In genomic region chr19:41341669-41342490, GRCh38 we compare ENCODE assay signal across 13 cellular contexts. TPM values are rescaled to one million over a fixed set of nuclear protein-coding genes. Genes with fewer than 3 reads are reported as not detected.
DNase-seq lines count a peak whose midpoint lies in the region; ATAC-seq, FAIRE-seq and TF ChIP-seq lines count a peak whose summit lies in the region.
"Had no signal": no experiment of that assay in that cellular context is flagged by ENCODE, and none has a peak within 500 bp of the region (broad histone marks: within the 10 kb centered on the region; RNA-seq: fewer than 3 reads in every experiment).

No MANE protein-coding gene starts in this region.

- 98% methylated on average over 16 of the region's 20 CpGs for WGBS in SK-N-SH (ENCODE audit: low lambda C conversion rate)
- 51 to 59% methylated on average over 20 of the region's 20 CpGs for WGBS in pancreas, 2 donors

- H3K27ac ChIP-seq in SK-N-SH (ENCODE audit: low read depth in 2 of 2, low read length in 1 of 2): no peak overlapping the region
- H3K27ac ChIP-seq in pancreas: no peak overlapping the region
- H3K27ac ChIP-seq: esophagus muscularis mucosa had no signal

- TF ChIP-seq EP300 in SK-N-SH (IDR thresholded peaks at IDR 0.05; ENCODE audit: borderline replicate concordance in 1 of 2, low read depth in 1 of 2, low read length in 1 of 2): no peak

- FAIRE-seq in pancreas (lab: Jason Lieb, UNC) (no peak), RCC 7860 (lab: Jason Lieb, UNC) (no peak)
- FAIRE-seq: astrocyte, islet of Langerhans had no signal

- H3K9me2 ChIP-seq in SK-N-SH: no peaks in the 10 kb centered on the region

- peaks cover 96% of the 10 kb centered on the region for H3K36me3 Mint-ChIP-seq in central memory CD8-positive, alpha-beta T cell (ENCODE audit: insufficient read depth)

- H3K9me3 ChIP-seq in SK-N-SH (no peaks in the 10 kb centered on the region), pancreas (no peaks in the 10 kb centered on the region)
- H3K9me3 ChIP-seq: esophagus muscularis mucosa had no signal

- H2AFZ ChIP-seq in SK-N-SH (ENCODE audit: low read depth): no peak overlapping the region

- CTCF ChIA-PET in SK-N-SH (lab: Yijun Ruan, JAX) (interaction anchor here (0.6 to 1.8 kb wide), 3 partner anchors 11 to 20 kb away, joined by 3 to 6 read pairs (median 3); no protein-coding TSS in a partner anchor), HEK293T (lab: Yijun Ruan, JAX) (no interaction called here)

- no peak overlapping the region for H3K9ac ChIP-seq in SK-N-SH

- H3K27me3 Mint-ChIP-seq in central memory CD8-positive, alpha-beta T cell: no peaks in the 10 kb centered on the region

- peak overlapping the region; percentile 90 for H3K27ac Mint-ChIP-seq in central memory CD8-positive, alpha-beta T cell (ENCODE audit: low read depth)

- no peaks in the 10 kb centered on the region for H3K9me3 Mint-ChIP-seq in central memory CD8-positive, alpha-beta T cell

- H3K36me3 ChIP-seq in SK-N-SH (replicated peaks in 1 of 2; ENCODE audit: control insufficient read depth in 1 of 2, insufficient read depth in 2 of 2, low read length in 1 of 2) (peaks cover 9 to 76% of the 10 kb centered on the region in 2 experiments), pancreas (no peaks in the 10 kb centered on the region)

- intact Hi-C loops in pancreas (cut with DNase I): no loop called here

- TF ChIP-seq CTCF in SK-N-SH (IDR thresholded peaks at IDR 0.05) (no peak), pancreas (IDR thresholded peaks at IDR 0.05) (peak in 1 of 4 donors; percentile 23)

- ATAC-seq in SK-N-SH treated with all-trans-retinoic acid at 6 μM for 48 hours: no peak
- peak; percentile 20 for ATAC-seq in central memory CD8-positive, alpha-beta T cell (replicated peaks; ENCODE audit: extremely low read depth, poor library complexity, severe bottlenecking)
- ATAC-seq in pancreas: peak; percentile 80 to 98 (median 96)
- ATAC-seq: activated CD4-positive, CD25-positive, alpha-beta regulatory T cell treated with anti-CD3 and anti-CD28 coated beads, Interleukin-2, amount 50 U/mL, for 24 hours had no signal

- no peaks in the 10 kb centered on the region for H3K27me3 ChIP-seq in SK-N-SH (ENCODE audit: insufficient read depth)
- H3K27me3 ChIP-seq in pancreas: no peaks in the 10 kb centered on the region
- H3K27me3 ChIP-seq: esophagus muscularis mucosa had no signal

- H3K4me3 ChIP-seq in SK-N-SH (ENCODE audit: low read depth in 2 of 2, low read length in 1 of 2) (no peak overlapping the region), pancreas (no peak overlapping the region)
- H3K4me3 ChIP-seq: esophagus muscularis mucosa had no signal

- H3K4me3 Mint-ChIP-seq in central memory CD8-positive, alpha-beta T cell: peak overlapping the region; percentile 59

- peaks cover 91% of the 10 kb centered on the region for H4K20me1 ChIP-seq in SK-N-SH (ENCODE audit: insufficient read depth)

- H3K4me1 ChIP-seq in SK-N-SH (ENCODE audit: control insufficient read depth in 1 of 2, insufficient read depth in 2 of 2, low read depth in 1 of 2, low read length in 1 of 2) (no peaks in the 10 kb centered on the region), pancreas (no peaks in the 10 kb centered on the region)

- POLR2A ChIA-PET in SK-N-SH (lab: Yijun Ruan, JAX): no interaction called here
- POLR2A ChIA-PET in HEK293T (lab: Yijun Ruan, JAX): no interaction called here

- H3K79me2 ChIP-seq in SK-N-SH (ENCODE audit: insufficient read depth): peaks cover 96% of the 10 kb centered on the region

- H3K4me2 ChIP-seq in SK-N-SH: no peak overlapping the region

- TF ChIP-seq RAD21 in SK-N-SH (IDR thresholded peaks at IDR 0.05; ENCODE audit: low read length): no peak

- H3K4me1 Mint-ChIP-seq in central memory CD8-positive, alpha-beta T cell: peaks cover 37% of the 10 kb centered on the region

- H3F3A ChIP-seq in SK-N-SH (replicated peaks; ENCODE audit: insufficient read depth): peaks cover 26% of the 10 kb centered on the region

- DNase-seq in SK-N-SH (peak; percentile 8), NCI-H146 (lab: John Stamatoyannopoulos, UW) (peak; percentile 67), pancreas (peak; percentile 45 to 88 (median 74)), RCC 7860 (ENCODE audit: low spot score) (no peak), HEK293T (ENCODE audit: extremely low spot score) (no peak), NCI-H2107 treated with DMSO at 0.1 percent for 48 hours (lab: John Stamatoyannopoulos, UW; ENCODE audit: unreplicated experiment) (no peak)
- DNase-seq in central memory CD8-positive, alpha-beta T cell (ENCODE audit: low spot score in 2 of 2): no peak
- DNase-seq: IMR-90 had no signal

TF ChIP-seq in SK-N-SH, 30 proteins besides CTCF, POLR2A, EP300 and RAD21:
- TF ChIP-seq RXRA (IDR thresholded peaks at IDR 0.05; ENCODE audit: borderline replicate concordance, low read depth): no peak
- TF ChIP-seq TCF12 (IDR thresholded peaks at IDR 0.05): no peak
- TF ChIP-seq FOXM1 (IDR thresholded peaks at IDR 0.05; ENCODE audit: low read depth): no peak

TF ChIP-seq in SK-N-SH treated with all-trans-retinoic acid at 6 μM for 48 hours, 23 proteins besides CTCF, POLR2A, EP300 and RAD21 (continues in another document):
- no peak for TF ChIP-seq CSDC2 (CRISPR knock-in tag; IDR thresholded peaks at IDR 0.05)
- TF ChIP-seq TSHZ2 (CRISPR knock-in tag; IDR thresholded peaks at IDR 0.05): no peak

TF ChIP-seq in HEK293T, 16 proteins besides CTCF, POLR2A, EP300 and RAD21:
- TF ChIP-seq FOXM1 (IDR thresholded peaks at IDR 0.05; ENCODE audit: borderline replicate concordance) (no peak), FOXA1 (IDR thresholded peaks at IDR 0.05) (no peak), ZNF384 (IDR thresholded peaks at IDR 0.05) (no peak), ARNT (IDR thresholded peaks at IDR 0.05) (no peak), SP1 (IDR thresholded peaks at IDR 0.05) (no peak), CTBP1 (IDR thresholded peaks at IDR 0.05; ENCODE audit: borderline replicate concordance) (no peak), ELF4 (IDR thresholded peaks at IDR 0.05) (no peak), PKNOX1 (IDR thresholded peaks at IDR 0.05) (no peak), L3MBTL2 (conservative IDR thresholded peaks at IDR 0.05) (no peak), TARDBP (IDR thresholded peaks at IDR 0.05) (no peak), LEF1 (IDR thresholded peaks at IDR 0.05; ENCODE audit: borderline replicate concordance) (no peak), FOXK2 (IDR thresholded peaks at IDR 0.05) (no peak), BHLHE40 (IDR thresholded peaks at IDR 0.05; ENCODE audit: borderline replicate concordance) (no peak), SUZ12 (IDR thresholded peaks at IDR 0.05) (no peak), HDGF (IDR thresholded peaks at IDR 0.05; ENCODE audit: borderline replicate concordance) (no peak), NFRKB (IDR thresholded peaks at IDR 0.05) (no peak)

RNA-seq across cellular contexts. Expression of gene TGFB1, which starts 11.8 kb away (rescaled TPM):
- 13.5 and 25.5 TPM in 2 replicates for polyA plus RNA-seq in SK-N-SH (2012; rRNA removed)
- polyA plus RNA-seq in SK-N-SH (2012; cell fraction: cytosol; rRNA removed): 13.0 and 21.4 TPM in 2 replicates
- 75.1 and 149 TPM in 2 replicates for polyA plus RNA-seq in SK-N-SH (2012; cell fraction: nucleus; rRNA removed)
- 10 to 100 TPM in 2 of 6 donors, 1 to 10 TPM in 4; 3.3 to 32.3 (median 6.9) TPM for total RNA-seq in pancreas
- polyA plus RNA-seq in pancreas: 1 to 10 TPM; 4.0 to 6.0 TPM

RNA-seq across cellular contexts. Expression of gene B9D2, which starts 22.1 kb away (rescaled TPM):
- polyA plus RNA-seq in SK-N-SH (2012; rRNA removed) (9.0 and 13.3 TPM in 2 replicates), pancreas (1 to 10 TPM; 4.5 to 7.5 TPM)
- polyA plus RNA-seq in SK-N-SH (2012; cell fraction: cytosol; rRNA removed): 9.6 and 10.5 TPM in 2 replicates
- 8.1 and 9.0 TPM in 2 replicates for polyA plus RNA-seq in SK-N-SH (2012; cell fraction: nucleus; rRNA removed)
- 1 to 10 TPM; 1.5 to 5.7 (median 2.2) TPM for total RNA-seq in pancreas

RNA-seq across cellular contexts. Expression of gene CCDC97, which starts 31.9 kb away (rescaled TPM):
- polyA plus RNA-seq in SK-N-SH (2012; rRNA removed) (8.7 and 9.6 TPM in 2 replicates), pancreas (10 to 100 TPM; 11.3 to 12.4 TPM)
- polyA plus RNA-seq in SK-N-SH (2012; cell fraction: cytosol; rRNA removed): 5.3 and 6.8 TPM in 2 replicates
- polyA plus RNA-seq in SK-N-SH (2012; cell fraction: nucleus; rRNA removed): 11.7 and 13.7 TPM in 2 replicates
- 10 to 100 TPM in 5 of 6 donors, 1 to 10 TPM in 1; 9.4 to 19.2 (median 13.1) TPM for total RNA-seq in pancreas

RNA-seq across cellular contexts. Expression of gene TMEM91, which starts 34.5 kb away (rescaled TPM):
- 5.1 and 5.7 TPM in 2 replicates for polyA plus RNA-seq in SK-N-SH (2012; rRNA removed)
- 0.85 and 1.0 TPM in 2 replicates for polyA plus RNA-seq in SK-N-SH (2012; cell fraction: cytosol; rRNA removed)
- polyA plus RNA-seq in SK-N-SH (2012; cell fraction: nucleus; rRNA removed): 36.4 and 58.3 TPM in 2 replicates
- total RNA-seq in pancreas: 1 to 10 TPM; 3.8 to 5.9 (median 4.8) TPM
- polyA plus RNA-seq in pancreas: 10 to 100 TPM; 24.8 to 33.0 TPM

RNA-seq across cellular contexts. Expression of gene EXOSC5, which starts 55.3 kb away (rescaled TPM):
- polyA plus RNA-seq in SK-N-SH (2012; rRNA removed): 71.3 and 74.1 TPM in 2 replicates
- polyA plus RNA-seq in SK-N-SH (2012; cell fraction: cytosol; rRNA removed): 37.8 and 52.6 TPM in 2 replicates
- 42.1 and 45.3 TPM in 2 replicates for polyA plus RNA-seq in SK-N-SH (2012; cell fraction: nucleus; rRNA removed)
- total RNA-seq in pancreas: 10 to 100 TPM; 10.7 to 33.7 (median 14.4) TPM
- 10 to 100 TPM; 14.3 to 15.3 TPM for polyA plus RNA-seq in pancreas

Comparison
In these comparisons a context has a peak if more than half of its experiments do, and no peak if none do; other contexts are left out.
1. DNase-seq: peak in SK-N-SH (single experiment), NCI-H146 (single experiment) and pancreas (6 of 6); none in central memory CD8-positive, alpha-beta T cell (0 of 2), RCC 7860 (single experiment), HEK293T (single experiment) and NCI-H2107 treated with DMSO at 0.1 percent for 48 hours (single experiment).